In genomic region chr1:66239834-66240233, GRCh38 we compare ENCODE assay signal across 21 cellular contexts.
DNase-seq lines count a peak whose midpoint lies in the region; ATAC-seq and TF ChIP-seq lines count a peak whose summit lies in the region.
"Had no signal": no experiment of that assay in that cellular context is flagged by ENCODE, and none has a peak within 500 bp of the region (broad histone marks: within the 10 kb centered on the region; RNA-seq: fewer than 3 reads in every experiment).

No MANE protein-coding gene starts in this region.

- ATAC-seq in sciatic nerve (no peak), HG02885 (IDR thresholded peaks at IDR 0.05; ENCODE audit: poor library complexity, unreplicated experiment) (no peak), HG02884 (IDR thresholded peaks at IDR 0.05; ENCODE audit: unreplicated experiment) (no peak)
- ATAC-seq: gastrocnemius medialis; left lung; stimulated activated effector memory CD8-positive, alpha-beta T cell treated with anti-CD3 and anti-CD28 coated beads, Interleukin-12 subunit alpha, Interleukin-12 subunit beta, amount 100 ng/mL, for 72 hours had no signal

- H3K36me3 Mint-ChIP-seq in type B pancreatic cell: no peaks in the 10 kb centered on the region
- H3K36me3 Mint-ChIP-seq: stimulated activated effector memory CD8-positive, alpha-beta T cell treated with anti-CD3 and anti-CD28 coated beads, Interleukin-12 subunit alpha, Interleukin-12 subunit beta, amount 100 ng/mL, for 72 hours had no signal

- DNase-seq in NCI-H82 (lab: John Stamatoyannopoulos, UW): peak; percentile 40
- DNase-seq in NCI-H82 treated with DMSO at 0.1 percent for 48 hours (lab: John Stamatoyannopoulos, UW; ENCODE audit: unreplicated experiment): no peak
- DNase-seq in LHCN-M2 (ENCODE audit: low read depth): peak; percentile 31
- DNase-seq in choroid plexus epithelial cell (ENCODE audit: low read depth): peak; percentile 38
- DNase-seq in type B pancreatic cell (ENCODE audit: extremely low spot score, unreplicated experiment): no peak
- no peak for DNase-seq in sciatic nerve (ENCODE audit: low spot score)
- DNase-seq: activated CD4-positive, CD25-positive, alpha-beta regulatory T cell; activated gamma-delta T cell; aorta; CD4-positive, alpha-beta T cell; DND-41; gastrocnemius medialis; left lung; NCI-H1092; NCI-H748 treated with DMSO at 0.1 percent for 48 hours; RPMI8226; tibial artery had no signal

- TF ChIP-seq CTCF in choroid plexus epithelial cell (conservative IDR thresholded peaks at IDR 0.05; ENCODE audit: low read depth, low read length): peak; percentile 13
- peak; percentile 34 for TF ChIP-seq CTCF in type B pancreatic cell (conservative IDR thresholded peaks at IDR 0.05)

- intact Hi-C loops in sciatic nerve (cut with DNase I): loop anchor here (5.0 kb wide), 1 partner anchor 278 kb away; no protein-coding TSS in a partner anchor

- no peaks in the 10 kb centered on the region for H3K27me3 Mint-ChIP-seq in type B pancreatic cell

- peaks cover 19% of the 10 kb centered on the region for H3K4me1 Mint-ChIP-seq in type B pancreatic cell (ENCODE audit: unreplicated experiment)
- H3K4me1 Mint-ChIP-seq: stimulated activated effector memory CD8-positive, alpha-beta T cell treated with anti-CD3 and anti-CD28 coated beads, Interleukin-12 subunit alpha, Interleukin-12 subunit beta, amount 100 ng/mL, for 72 hours had no signal

- no peak overlapping the region for H3K4me3 Mint-ChIP-seq in type B pancreatic cell
- H3K4me3 Mint-ChIP-seq: CD4-positive, alpha-beta T cell; stimulated activated effector memory CD8-positive, alpha-beta T cell treated with anti-CD3 and anti-CD28 coated beads, Interleukin-12 subunit alpha, Interleukin-12 subunit beta, amount 100 ng/mL, for 72 hours had no signal

- H3K9me3 Mint-ChIP-seq in type B pancreatic cell: no peaks in the 10 kb centered on the region
- H3K9me3 Mint-ChIP-seq: CD4-positive, alpha-beta T cell; stimulated activated effector memory CD8-positive, alpha-beta T cell treated with anti-CD3 and anti-CD28 coated beads, Interleukin-12 subunit alpha, Interleukin-12 subunit beta, amount 100 ng/mL, for 72 hours had no signal

- H3K27ac Mint-ChIP-seq in type B pancreatic cell: no peak overlapping the region
- H3K27ac Mint-ChIP-seq: CD4-positive, alpha-beta T cell; stimulated activated effector memory CD8-positive, alpha-beta T cell treated with anti-CD3 and anti-CD28 coated beads, Interleukin-12 subunit alpha, Interleukin-12 subunit beta, amount 100 ng/mL, for 72 hours had no signal

- no peak overlapping the region for H3K4me3 ChIP-seq in choroid plexus epithelial cell (ENCODE audit: low read depth, low read length)
- H3K4me3 ChIP-seq: gastrocnemius medialis, left lung, smooth muscle cell, tibial artery had no signal

Comparison
In these comparisons a context has a peak if more than half of its experiments do, and no peak if none do; other contexts are left out.
1. DNase-seq: peak in NCI-H82 (single experiment), LHCN-M2 (single experiment) and choroid plexus epithelial cell (single experiment); none in NCI-H82 treated with DMSO at 0.1 percent for 48 hours (single experiment), type B pancreatic cell (single experiment) and sciatic nerve (single experiment).